24 cellular contexts compared by ENCODE assay signal in the genomic region with DNA sequence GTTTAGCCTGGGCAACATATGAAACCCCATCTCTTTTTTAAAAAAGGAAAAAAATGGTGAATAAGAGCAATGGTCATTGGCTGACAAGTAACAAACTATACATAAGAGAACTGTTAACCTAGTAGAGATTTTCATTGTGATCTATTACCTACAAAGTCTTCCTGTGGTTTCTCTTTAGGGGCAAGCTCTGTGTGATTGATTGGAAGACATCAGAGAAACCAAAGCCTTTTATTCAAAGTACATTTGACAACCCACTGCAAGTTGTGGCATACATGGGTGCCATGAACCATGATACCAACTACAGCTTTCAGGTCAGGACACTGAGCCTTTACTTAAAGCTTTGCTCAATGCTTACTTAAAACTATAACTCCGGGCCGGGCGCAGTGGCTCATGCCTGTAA. TPM values are rescaled to one million over a fixed set of nuclear protein-coding genes. Genes with fewer than 3 reads are reported as not detected.
A peak's percentile ranks its signal among the peaks of the same experiment; 100 is the strongest.
DNase-seq lines count a peak whose midpoint lies in the region; ATAC-seq and TF ChIP-seq lines count a peak whose summit lies in the region.
"Had no signal": no experiment of that assay in that cellular context is flagged by ENCODE, and none has a peak within 500 bp of the region (broad histone marks: within the 10 kb centered on the region; RNA-seq: fewer than 3 reads in every experiment).

No MANE protein-coding gene starts in this region.

- DNase-seq in activated CD4-positive, alpha-beta T cell treated with anti-CD3 and anti-CD28 coated beads, Interleukin-2, amount 10 ng/mL, durations not matched to agents 7 days and 5 days = peak; percentile 47
- DNase-seq in activated CD4-positive, alpha-beta T cell treated with anti-CD3 and anti-CD28 coated beads, Interleukin-2, amount 50 U/mL, for 1 hour = no peak
- no peak for DNase-seq in DND-41
- DNase-seq in activated T-helper 2 cell treated with anti-CD3 and anti-CD28 coated beads, Interferon-gamma antibody, Interleukin-2, Interleukin-4, amounts not matched to agents 10 μg/mL and 5 μg/mL and 100 μg/mL, durations not matched to agents 14 hours and 24 hours and 36 hours (ENCODE audit: low spot score) = no peak
- DNase-seq in NCI-H2029 (lab: John Stamatoyannopoulos, UW) = no peak
- no peak for DNase-seq in CD14-positive monocyte (ENCODE audit: low spot score)
- DNase-seq: 8988T, Calu3, DMS153, GM23248, HCEC 1CT, IMR-90, Karpas-422, MV-4-11, NCI-H1105 treated with DMSO at 0.1 percent for 48 hours, NCI-H1694 treated with DMSO at 0.1 percent for 48 hours, NCI-H2107, NCI-H446 treated with DMSO at 0.1 percent for 48 hours, NCI-H526 treated with DMSO at 0.1 percent for 48 hours, OCI-M1, SJCRH30 had no signal

- no peak overlapping the region for H3K4me3 ChIP-seq in BLaER1
- no peak overlapping the region for H3K4me3 ChIP-seq in DND-41 (ENCODE audit: low read depth in 1 of 2, low read length in 2 of 2)
- H3K4me3 ChIP-seq: GM23248, SJCRH30 had no signal

- H3K36me3 Mint-ChIP-seq in activated CD4-positive, alpha-beta T cell treated with anti-CD3 and anti-CD28 coated beads, Interleukin-2, amount 10 ng/mL, durations not matched to agents 7 days and 5 days (ENCODE audit: low read depth) = peaks cover 56% of the 10 kb centered on the region
- H3K36me3 Mint-ChIP-seq in activated T-helper 2 cell treated with anti-CD3 and anti-CD28 coated beads, Interferon-gamma antibody, Interleukin-2, Interleukin-4, amounts not matched to agents 10 μg/mL and 5 μg/mL and 100 μg/mL, durations not matched to agents 14 hours and 24 hours and 36 hours (ENCODE audit: low read depth) = peaks cover 53% of the 10 kb centered on the region
- H3K36me3 Mint-ChIP-seq in CD14-positive monocyte = peaks cover 32 to 64% of the 10 kb centered on the region in 2 donors

- no peak overlapping the region for H3K27ac ChIP-seq in BLaER1
- no peak overlapping the region for H3K27ac ChIP-seq in DND-41 (ENCODE audit: low read length)
- H3K27ac ChIP-seq: GM23248, SJCRH30 had no signal

- CTCF ChIA-PET in activated CD4-positive, alpha-beta T cell treated with anti-CD3 and anti-CD28 coated beads, Interleukin-2, amount 10 ng/mL, durations not matched to agents 7 days and 5 days (lab: Charles Lee) = interaction anchor here (0.7 to 1.4 kb wide), 2 partner anchors 12 to 54 kb away, joined by 3 to 4 read pairs; no protein-coding TSS in a partner anchor

- H4K20me1 ChIP-seq in BLaER1 = peaks cover 9% of the 10 kb centered on the region; the same call in 1 of the 2 replicates
- H4K20me1 ChIP-seq in DND-41 (ENCODE audit: insufficient read depth, low read length) = peaks cover 24% of the 10 kb centered on the region

- H3K79me2 ChIP-seq in DND-41 (ENCODE audit: insufficient read depth, low read length) = peaks cover 55% of the 10 kb centered on the region

- TF ChIP-seq CTCF in DND-41 (IDR thresholded peaks at IDR 0.05; ENCODE audit: borderline replicate concordance, extremely low read depth, low read length, poor library complexity, severe bottlenecking) (no peak), CD14-positive monocyte (IDR thresholded peaks at IDR 0.05) (no peak)

- H3K9ac ChIP-seq in BLaER1 (no peak overlapping the region), DND-41 (ENCODE audit: low read depth, low read length) (no peak overlapping the region)
- H3K9ac ChIP-seq: GM23248 had no signal

- H3K36me3 ChIP-seq in BLaER1 (peaks cover 81% of the 10 kb centered on the region), DND-41 (ENCODE audit: insufficient read depth, low read length) (peaks cover 78% of the 10 kb centered on the region)

- H2AFZ ChIP-seq in DND-41 (ENCODE audit: low read depth, low read length) = no peak overlapping the region
- H2AFZ ChIP-seq: GM23248 had no signal

- H3K27me3 ChIP-seq in BLaER1 (no peaks in the 10 kb centered on the region), DND-41 (ENCODE audit: insufficient read depth, low read length, poor library complexity) (no peaks in the 10 kb centered on the region)
- H3K27me3 ChIP-seq: SJCRH30 had no signal

- H3K4me1 Mint-ChIP-seq in activated CD4-positive, alpha-beta T cell treated with anti-CD3 and anti-CD28 coated beads, Interleukin-2, amount 10 ng/mL, durations not matched to agents 7 days and 5 days = peaks cover 38% of the 10 kb centered on the region
- H3K4me1 Mint-ChIP-seq in activated T-helper 2 cell treated with anti-CD3 and anti-CD28 coated beads, Interferon-gamma antibody, Interleukin-2, Interleukin-4, amounts not matched to agents 10 μg/mL and 5 μg/mL and 100 μg/mL, durations not matched to agents 14 hours and 24 hours and 36 hours (ENCODE audit: low read depth) = peaks cover 39% of the 10 kb centered on the region
- no peaks in the 10 kb centered on the region for H3K4me1 Mint-ChIP-seq in CD14-positive monocyte

- H3K27ac Mint-ChIP-seq in activated CD4-positive, alpha-beta T cell treated with anti-CD3 and anti-CD28 coated beads, Interleukin-2, amount 10 ng/mL, durations not matched to agents 7 days and 5 days = peak overlapping the region; percentile 57
- H3K27ac Mint-ChIP-seq in activated T-helper 2 cell treated with anti-CD3 and anti-CD28 coated beads, Interferon-gamma antibody, Interleukin-2, Interleukin-4, amounts not matched to agents 10 μg/mL and 5 μg/mL and 100 μg/mL, durations not matched to agents 14 hours and 24 hours and 36 hours = peak overlapping the region; percentile 57
- peak overlapping the region in 1 of 7 donors; percentile 15 for H3K27ac Mint-ChIP-seq in CD14-positive monocyte

- intact Hi-C loops in activated T-helper 2 cell treated with anti-CD3 and anti-CD28 coated beads, Interferon-gamma antibody, Interleukin-2, Interleukin-4, amounts not matched to agents 10 μg/mL and 5 μg/mL and 100 μg/mL, durations not matched to agents 14 hours and 24 hours and 36 hours (cut with micrococcal nuclease) = no loop called here
- intact Hi-C loops in CD14-positive monocyte (cut with micrococcal nuclease) = no loop called here

- H3K27me3 Mint-ChIP-seq in activated CD4-positive, alpha-beta T cell treated with anti-CD3 and anti-CD28 coated beads, Interleukin-2, amount 10 ng/mL, durations not matched to agents 7 days and 5 days = no peaks in the 10 kb centered on the region
- H3K27me3 Mint-ChIP-seq in activated T-helper 2 cell treated with anti-CD3 and anti-CD28 coated beads, Interferon-gamma antibody, Interleukin-2, Interleukin-4, amounts not matched to agents 10 μg/mL and 5 μg/mL and 100 μg/mL, durations not matched to agents 14 hours and 24 hours and 36 hours (ENCODE audit: low read depth) = no peaks in the 10 kb centered on the region
- no peaks in the 10 kb centered on the region for H3K27me3 Mint-ChIP-seq in CD14-positive monocyte (ENCODE audit: low read depth in 3 of 3)
- H3K27me3 Mint-ChIP-seq: CD8-positive, alpha-beta memory T cell had no signal

- ATAC-seq in DND-41 (ENCODE audit: insufficient read depth, low read depth) (peak; percentile 74), HG03039 (IDR thresholded peaks at IDR 0.05; ENCODE audit: unreplicated experiment) (no peak)

- H3K4me1 ChIP-seq in BLaER1 = peaks cover 53% of the 10 kb centered on the region
- no peaks in the 10 kb centered on the region for H3K4me1 ChIP-seq in DND-41 (ENCODE audit: insufficient read depth, low read length)
- H3K4me1 ChIP-seq: SJCRH30 had no signal

- H3K9me3 ChIP-seq in BLaER1 (no peaks in the 10 kb centered on the region), DND-41 (ENCODE audit: insufficient read depth, low read length, severe bottlenecking) (no peaks in the 10 kb centered on the region)
- H3K9me3 ChIP-seq: SJCRH30 had no signal

- no peaks in the 10 kb centered on the region for H3K9me3 Mint-ChIP-seq in activated CD4-positive, alpha-beta T cell treated with anti-CD3 and anti-CD28 coated beads, Interleukin-2, amount 10 ng/mL, durations not matched to agents 7 days and 5 days
- no peaks in the 10 kb centered on the region for H3K9me3 Mint-ChIP-seq in activated T-helper 2 cell treated with anti-CD3 and anti-CD28 coated beads, Interferon-gamma antibody, Interleukin-2, Interleukin-4, amounts not matched to agents 10 μg/mL and 5 μg/mL and 100 μg/mL, durations not matched to agents 14 hours and 24 hours and 36 hours
- no peaks in the 10 kb centered on the region for H3K9me3 Mint-ChIP-seq in CD14-positive monocyte
- H3K9me3 Mint-ChIP-seq: CD8-positive, alpha-beta memory T cell had no signal

- no peak overlapping the region for H3K4me3 Mint-ChIP-seq in activated CD4-positive, alpha-beta T cell treated with anti-CD3 and anti-CD28 coated beads, Interleukin-2, amount 10 ng/mL, durations not matched to agents 7 days and 5 days
- H3K4me3 Mint-ChIP-seq in activated T-helper 2 cell treated with anti-CD3 and anti-CD28 coated beads, Interferon-gamma antibody, Interleukin-2, Interleukin-4, amounts not matched to agents 10 μg/mL and 5 μg/mL and 100 μg/mL, durations not matched to agents 14 hours and 24 hours and 36 hours (ENCODE audit: low read depth) = no peak overlapping the region
- H3K4me3 Mint-ChIP-seq in CD14-positive monocyte = no peak overlapping the region

- POLR2A ChIA-PET in activated CD4-positive, alpha-beta T cell treated with anti-CD3 and anti-CD28 coated beads, Interleukin-2, amount 10 ng/mL, durations not matched to agents 7 days and 5 days (lab: Charles Lee) = interaction anchor here (0.6 kb wide), 1 partner anchor 9 kb away, joined by 3 read pairs; no protein-coding TSS in a partner anchor

- peak overlapping the region; percentile 1 for H3K4me2 ChIP-seq in BLaER1
- no peak overlapping the region for H3K4me2 ChIP-seq in DND-41 (ENCODE audit: insufficient read depth, low read length)

RNA-seq across cellular contexts. Expression of gene MGME1, which starts 19.2 kb away (rescaled TPM):
- 10 to 100 TPM; 36.8 to 41.5 TPM for total RNA-seq in activated CD4-positive, alpha-beta T cell treated with anti-CD3 and anti-CD28 coated beads, Interleukin-2, amount 10 ng/mL, durations not matched to agents 7 days and 5 days
- total RNA-seq in activated T-helper 2 cell treated with anti-CD3 and anti-CD28 coated beads, Interferon-gamma antibody, Interleukin-2, Interleukin-4, amounts not matched to agents 10 μg/mL and 5 μg/mL and 100 μg/mL, durations not matched to agents 14 hours and 24 hours and 36 hours = 30.0 and 33.0 TPM in 2 replicates
- polyA plus RNA-seq in CD14-positive monocyte = 10 to 100 TPM in 1 of 2 donors, 1 to 10 TPM in 1; 2.5 to 13.4 TPM

RNA-seq across cellular contexts. Expression of gene SNX5, which starts 19.4 kb away (rescaled TPM):
- total RNA-seq in activated CD4-positive, alpha-beta T cell treated with anti-CD3 and anti-CD28 coated beads, Interleukin-2, amount 10 ng/mL, durations not matched to agents 7 days and 5 days = 100 to 1,000 TPM; 149 to 166 TPM
- 225 and 231 TPM in 2 replicates for total RNA-seq in activated T-helper 2 cell treated with anti-CD3 and anti-CD28 coated beads, Interferon-gamma antibody, Interleukin-2, Interleukin-4, amounts not matched to agents 10 μg/mL and 5 μg/mL and 100 μg/mL, durations not matched to agents 14 hours and 24 hours and 36 hours
- 10 to 100 TPM; 55.6 to 66.1 TPM for polyA plus RNA-seq in CD14-positive monocyte
